Comparison of ENCODE assay signal across 1 cellular context in the genomic region with DNA sequence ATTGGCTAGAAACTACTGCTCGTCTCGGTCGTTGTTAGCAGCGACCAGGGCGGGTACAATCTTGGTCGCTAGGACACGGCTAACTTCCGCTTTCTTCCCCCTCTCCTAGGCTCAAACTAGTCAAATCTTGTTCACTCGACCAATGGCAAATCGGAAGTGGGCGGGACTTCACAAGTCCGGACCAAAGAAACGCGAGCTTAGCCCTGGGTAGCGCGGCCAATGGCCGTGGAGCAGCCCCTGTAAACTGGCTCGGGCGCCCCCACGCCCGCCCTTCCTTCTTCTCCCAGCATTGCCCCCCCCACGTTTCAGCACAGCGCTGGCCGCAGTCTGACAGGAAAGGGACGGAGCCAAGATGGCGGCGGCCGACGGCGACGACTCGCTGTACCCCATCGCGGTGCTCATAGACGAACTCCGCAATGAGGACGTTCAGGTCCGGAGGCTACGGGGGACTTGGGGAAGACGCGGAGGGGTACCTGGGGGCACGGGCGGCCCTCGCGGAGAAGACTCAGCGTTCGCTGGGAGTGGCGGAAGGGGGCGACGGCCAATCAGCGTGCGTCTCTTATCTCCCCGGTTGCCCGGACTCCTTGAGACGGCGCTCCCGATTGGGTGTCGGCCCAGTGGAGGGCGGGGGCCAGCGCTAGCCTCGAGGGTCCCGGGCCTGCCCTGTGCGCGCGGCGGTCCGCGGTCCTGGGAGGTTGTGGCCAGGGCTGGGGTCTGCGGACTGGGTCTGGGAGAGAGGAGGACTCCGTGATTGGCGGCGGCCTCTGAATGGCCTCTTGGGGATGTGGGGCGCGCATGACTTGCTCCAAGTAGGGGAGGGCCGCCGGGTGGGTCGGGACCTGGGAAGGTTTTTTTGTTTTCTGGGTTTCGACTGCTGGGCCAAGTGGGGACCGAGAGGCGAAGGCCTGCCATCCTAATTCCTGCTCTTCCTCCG.
A peak's percentile ranks its signal among the peaks of the same experiment; 100 is the strongest.
TF ChIP-seq lines count a peak whose summit lies in the region.

A gene (plus strand): TSS at position 308 of the 934 bp plus-strand sequence. CDS start 45 bp downstream, at position 353.

TF ChIP-seq in HepG2, 621 proteins besides CTCF, POLR2A, EP300 and RAD21 (continued from another document and continues in another):
- TF ChIP-seq, protein P1, sequence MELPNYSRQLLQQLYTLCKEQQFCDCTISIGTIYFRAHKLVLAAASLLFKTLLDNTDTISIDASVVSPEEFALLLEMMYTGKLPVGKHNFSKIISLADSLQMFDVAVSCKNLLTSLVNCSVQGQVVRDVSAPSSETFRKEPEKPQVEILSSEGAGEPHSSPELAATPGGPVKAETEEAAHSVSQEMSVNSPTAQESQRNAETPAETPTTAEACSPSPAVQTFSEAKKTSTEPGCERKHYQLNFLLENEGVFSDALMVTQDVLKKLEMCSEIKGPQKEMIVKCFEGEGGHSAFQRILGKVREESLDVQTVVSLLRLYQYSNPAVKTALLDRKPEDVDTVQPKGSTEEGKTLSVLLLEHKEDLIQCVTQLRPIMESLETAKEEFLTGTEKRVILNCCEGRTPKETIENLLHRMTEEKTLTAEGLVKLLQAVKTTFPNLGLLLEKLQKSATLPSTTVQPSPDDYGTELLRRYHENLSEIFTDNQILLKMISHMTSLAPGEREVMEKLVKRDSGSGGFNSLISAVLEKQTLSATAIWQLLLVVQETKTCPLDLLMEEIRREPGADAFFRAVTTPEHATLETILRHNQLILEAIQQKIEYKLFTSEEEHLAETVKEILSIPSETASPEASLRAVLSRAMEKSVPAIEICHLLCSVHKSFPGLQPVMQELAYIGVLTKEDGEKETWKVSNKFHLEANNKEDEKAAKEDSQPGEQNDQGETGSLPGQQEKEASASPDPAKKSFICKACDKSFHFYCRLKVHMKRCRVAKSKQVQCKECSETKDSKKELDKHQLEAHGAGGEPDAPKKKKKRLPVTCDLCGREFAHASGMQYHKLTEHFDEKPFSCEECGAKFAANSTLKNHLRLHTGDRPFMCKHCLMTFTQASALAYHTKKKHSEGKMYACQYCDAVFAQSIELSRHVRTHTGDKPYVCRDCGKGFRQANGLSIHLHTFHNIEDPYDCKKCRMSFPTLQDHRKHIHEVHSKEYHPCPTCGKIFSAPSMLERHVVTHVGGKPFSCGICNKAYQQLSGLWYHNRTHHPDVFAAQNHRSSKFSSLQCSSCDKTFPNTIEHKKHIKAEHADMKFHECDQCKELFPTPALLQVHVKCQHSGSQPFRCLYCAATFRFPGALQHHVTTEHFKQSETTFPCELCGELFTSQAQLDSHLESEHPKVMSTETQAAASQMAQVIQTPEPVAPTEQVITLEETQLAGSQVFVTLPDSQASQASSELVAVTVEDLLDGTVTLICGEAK (IDR thresholded peaks at IDR 0.05) = peak; percentile 34; the same call in 1 of the 2 replicates
- TF ChIP-seq, protein P1 (CRISPR knock-in tag; IDR thresholded peaks at IDR 0.05) = no peak; the same call in 1 of the 2 replicates
- TF ChIP-seq, protein P2, sequence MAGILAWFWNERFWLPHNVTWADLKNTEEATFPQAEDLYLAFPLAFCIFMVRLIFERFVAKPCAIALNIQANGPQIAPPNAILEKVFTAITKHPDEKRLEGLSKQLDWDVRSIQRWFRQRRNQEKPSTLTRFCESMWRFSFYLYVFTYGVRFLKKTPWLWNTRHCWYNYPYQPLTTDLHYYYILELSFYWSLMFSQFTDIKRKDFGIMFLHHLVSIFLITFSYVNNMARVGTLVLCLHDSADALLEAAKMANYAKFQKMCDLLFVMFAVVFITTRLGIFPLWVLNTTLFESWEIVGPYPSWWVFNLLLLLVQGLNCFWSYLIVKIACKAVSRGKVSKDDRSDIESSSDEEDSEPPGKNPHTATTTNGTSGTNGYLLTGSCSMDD (CRISPR knock-in tag; IDR thresholded peaks at IDR 0.05) = no peak
- TF ChIP-seq SAFB2 (CRISPR knock-in tag; IDR thresholded peaks at IDR 0.05; ENCODE audit: borderline replicate concordance, low read depth) (no peak), ZNF678 (CRISPR knock-in tag; IDR thresholded peaks at IDR 0.05) (0 out of 2 replicates have a peak, but pooled peaks have one; percentile 61), CC2D1A (CRISPR knock-in tag; IDR thresholded peaks at IDR 0.05) (no peak), GZF1 (CRISPR knock-in tag; IDR thresholded peaks at IDR 0.05) (no peak), FOXO1 (CRISPR knock-in tag; IDR thresholded peaks at IDR 0.05) (no peak), ASH2L (IDR thresholded peaks at IDR 0.05; ENCODE audit: insufficient read length, low read depth, low read length) (peak; percentile 89), ZNF652 (CRISPR knock-in tag; IDR thresholded peaks at IDR 0.05; ENCODE audit: borderline replicate concordance, low read depth) (no peak), ATF1 (CRISPR knock-in tag; IDR thresholded peaks at IDR 0.05) (peak; percentile 70; the same call in 1 of the 2 replicates), SIX1 (CRISPR knock-in tag; IDR thresholded peaks at IDR 0.05; ENCODE audit: borderline replicate concordance) (no peak), HDAC1 (CRISPR knock-in tag; IDR thresholded peaks at IDR 0.05) (peak; percentile 73), ZNF225 (CRISPR knock-in tag; IDR thresholded peaks at IDR 0.05) (0 out of 2 replicates have a peak, but pooled peaks have one; percentile 26)
- TF ChIP-seq, protein P3, sequence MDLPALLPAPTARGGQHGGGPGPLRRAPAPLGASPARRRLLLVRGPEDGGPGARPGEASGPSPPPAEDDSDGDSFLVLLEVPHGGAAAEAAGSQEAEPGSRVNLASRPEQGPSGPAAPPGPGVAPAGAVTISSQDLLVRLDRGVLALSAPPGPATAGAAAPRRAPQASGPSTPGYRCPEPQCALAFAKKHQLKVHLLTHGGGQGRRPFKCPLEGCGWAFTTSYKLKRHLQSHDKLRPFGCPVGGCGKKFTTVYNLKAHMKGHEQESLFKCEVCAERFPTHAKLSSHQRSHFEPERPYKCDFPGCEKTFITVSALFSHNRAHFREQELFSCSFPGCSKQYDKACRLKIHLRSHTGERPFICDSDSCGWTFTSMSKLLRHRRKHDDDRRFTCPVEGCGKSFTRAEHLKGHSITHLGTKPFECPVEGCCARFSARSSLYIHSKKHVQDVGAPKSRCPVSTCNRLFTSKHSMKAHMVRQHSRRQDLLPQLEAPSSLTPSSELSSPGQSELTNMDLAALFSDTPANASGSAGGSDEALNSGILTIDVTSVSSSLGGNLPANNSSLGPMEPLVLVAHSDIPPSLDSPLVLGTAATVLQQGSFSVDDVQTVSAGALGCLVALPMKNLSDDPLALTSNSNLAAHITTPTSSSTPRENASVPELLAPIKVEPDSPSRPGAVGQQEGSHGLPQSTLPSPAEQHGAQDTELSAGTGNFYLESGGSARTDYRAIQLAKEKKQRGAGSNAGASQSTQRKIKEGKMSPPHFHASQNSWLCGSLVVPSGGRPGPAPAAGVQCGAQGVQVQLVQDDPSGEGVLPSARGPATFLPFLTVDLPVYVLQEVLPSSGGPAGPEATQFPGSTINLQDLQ (CRISPR knock-in tag; IDR thresholded peaks at IDR 0.05) = peak; percentile 100
- TF ChIP-seq, protein P4, sequence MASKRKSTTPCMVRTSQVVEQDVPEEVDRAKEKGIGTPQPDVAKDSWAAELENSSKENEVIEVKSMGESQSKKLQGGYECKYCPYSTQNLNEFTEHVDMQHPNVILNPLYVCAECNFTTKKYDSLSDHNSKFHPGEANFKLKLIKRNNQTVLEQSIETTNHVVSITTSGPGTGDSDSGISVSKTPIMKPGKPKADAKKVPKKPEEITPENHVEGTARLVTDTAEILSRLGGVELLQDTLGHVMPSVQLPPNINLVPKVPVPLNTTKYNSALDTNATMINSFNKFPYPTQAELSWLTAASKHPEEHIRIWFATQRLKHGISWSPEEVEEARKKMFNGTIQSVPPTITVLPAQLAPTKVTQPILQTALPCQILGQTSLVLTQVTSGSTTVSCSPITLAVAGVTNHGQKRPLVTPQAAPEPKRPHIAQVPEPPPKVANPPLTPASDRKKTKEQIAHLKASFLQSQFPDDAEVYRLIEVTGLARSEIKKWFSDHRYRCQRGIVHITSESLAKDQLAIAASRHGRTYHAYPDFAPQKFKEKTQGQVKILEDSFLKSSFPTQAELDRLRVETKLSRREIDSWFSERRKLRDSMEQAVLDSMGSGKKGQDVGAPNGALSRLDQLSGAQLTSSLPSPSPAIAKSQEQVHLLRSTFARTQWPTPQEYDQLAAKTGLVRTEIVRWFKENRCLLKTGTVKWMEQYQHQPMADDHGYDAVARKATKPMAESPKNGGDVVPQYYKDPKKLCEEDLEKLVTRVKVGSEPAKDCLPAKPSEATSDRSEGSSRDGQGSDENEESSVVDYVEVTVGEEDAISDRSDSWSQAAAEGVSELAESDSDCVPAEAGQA (IDR thresholded peaks at IDR 0.05; ENCODE audit: low read depth) = peak; percentile 53; the same call in 1 of the 2 replicates
- TF ChIP-seq, protein P4 (CRISPR knock-in tag; IDR thresholded peaks at IDR 0.05; ENCODE audit: borderline replicate concordance) = no peak
- TF ChIP-seq, protein P5, sequence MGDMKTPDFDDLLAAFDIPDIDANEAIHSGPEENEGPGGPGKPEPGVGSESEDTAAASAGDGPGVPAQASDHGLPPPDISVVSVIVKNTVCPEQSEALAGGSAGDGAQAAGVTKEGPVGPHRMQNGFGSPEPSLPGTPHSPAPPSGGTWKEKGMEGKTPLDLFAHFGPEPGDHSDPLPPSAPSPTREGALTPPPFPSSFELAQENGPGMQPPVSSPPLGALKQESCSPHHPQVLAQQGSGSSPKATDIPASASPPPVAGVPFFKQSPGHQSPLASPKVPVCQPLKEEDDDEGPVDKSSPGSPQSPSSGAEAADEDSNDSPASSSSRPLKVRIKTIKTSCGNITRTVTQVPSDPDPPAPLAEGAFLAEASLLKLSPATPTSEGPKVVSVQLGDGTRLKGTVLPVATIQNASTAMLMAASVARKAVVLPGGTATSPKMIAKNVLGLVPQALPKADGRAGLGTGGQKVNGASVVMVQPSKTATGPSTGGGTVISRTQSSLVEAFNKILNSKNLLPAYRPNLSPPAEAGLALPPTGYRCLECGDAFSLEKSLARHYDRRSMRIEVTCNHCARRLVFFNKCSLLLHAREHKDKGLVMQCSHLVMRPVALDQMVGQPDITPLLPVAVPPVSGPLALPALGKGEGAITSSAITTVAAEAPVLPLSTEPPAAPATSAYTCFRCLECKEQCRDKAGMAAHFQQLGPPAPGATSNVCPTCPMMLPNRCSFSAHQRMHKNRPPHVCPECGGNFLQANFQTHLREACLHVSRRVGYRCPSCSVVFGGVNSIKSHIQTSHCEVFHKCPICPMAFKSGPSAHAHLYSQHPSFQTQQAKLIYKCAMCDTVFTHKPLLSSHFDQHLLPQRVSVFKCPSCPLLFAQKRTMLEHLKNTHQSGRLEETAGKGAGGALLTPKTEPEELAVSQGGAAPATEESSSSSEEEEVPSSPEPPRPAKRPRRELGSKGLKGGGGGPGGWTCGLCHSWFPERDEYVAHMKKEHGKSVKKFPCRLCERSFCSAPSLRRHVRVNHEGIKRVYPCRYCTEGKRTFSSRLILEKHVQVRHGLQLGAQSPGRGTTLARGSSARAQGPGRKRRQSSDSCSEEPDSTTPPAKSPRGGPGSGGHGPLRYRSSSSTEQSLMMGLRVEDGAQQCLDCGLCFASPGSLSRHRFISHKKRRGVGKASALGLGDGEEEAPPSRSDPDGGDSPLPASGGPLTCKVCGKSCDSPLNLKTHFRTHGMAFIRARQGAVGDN (CRISPR knock-in tag; IDR thresholded peaks at IDR 0.05) = peak; percentile 83
